Comparison of ENCODE assay signal across 27 cellular contexts in the genomic region with DNA sequence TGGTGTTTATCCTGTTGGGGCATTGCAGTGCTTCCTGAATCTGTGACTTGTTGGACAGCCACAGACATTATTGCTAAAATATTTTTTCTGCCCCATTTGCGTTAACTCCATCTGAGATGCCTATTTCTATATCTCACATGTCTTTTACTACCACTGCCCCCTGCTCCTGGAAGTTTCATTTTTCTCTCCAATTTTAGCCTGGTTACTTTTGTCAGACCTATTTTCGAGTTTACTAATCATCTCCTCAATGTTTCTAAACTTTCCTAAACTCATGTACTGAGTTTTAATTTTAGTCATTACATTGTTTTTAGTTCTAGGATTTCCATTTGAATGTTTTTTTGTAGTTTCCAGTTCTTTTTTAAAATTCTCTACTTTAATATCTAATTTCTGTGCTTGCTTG. TPM values are rescaled to one million over a fixed set of nuclear protein-coding genes. Genes with fewer than 3 reads are reported as not detected.
"Had no signal": no experiment of that assay in that cellular context is flagged by ENCODE, and none has a peak within 500 bp of the region (broad histone marks: within the 10 kb centered on the region; RNA-seq: fewer than 3 reads in every experiment).

No MANE protein-coding gene starts in this region.

- H3K9ac ChIP-seq: SK-N-SH had no signal

- H3K9me3 ChIP-seq: SK-N-SH had no signal

- DNase-seq: KBM-7; MG63; NCI-H1092; NCI-H1105 treated with DMSO at 0.1 percent for 48 hours; NCI-H1417 treated with DMSO at 0.1 percent for 48 hours; NCI-H146; NCI-H1694 treated with DMSO at 0.1 percent for 48 hours; NCI-H1930; NCI-H2081; NCI-H2107; NCI-H2227 treated with DMSO at 0.1 percent for 48 hours; NCI-H524; NCI-H69; NCI-H774; NK-92 treated with Interleukin-12 subunit alpha and Interleukin-12 subunit beta, amount 100 ng/mL, for 24 hours; PC-3; SHP77; SK-N-SH; SW 1271; T-cell had no signal

- H3K4me2 ChIP-seq: SK-N-SH had no signal

- H3K4me3 Mint-ChIP-seq: T-cell; T-helper 1 cell treated with Interleukin-12 subunit alpha and Interleukin-12 subunit beta and Interleukin-4 antibody, amounts not matched to agents 30 μg/mL and 1 μg/mL, for 36 hours had no signal

- ATAC-seq: Panc1, PC-3, T-cell had no signal

- H3K4me3 ChIP-seq: MG63 had no signal

- H3K36me3 Mint-ChIP-seq: T-cell had no signal

- H3K9me3 Mint-ChIP-seq: T-cell; T-helper 1 cell treated with Interleukin-12 subunit alpha and Interleukin-12 subunit beta and Interleukin-4 antibody, amounts not matched to agents 30 μg/mL and 1 μg/mL, for 36 hours had no signal

- H3K27ac ChIP-seq: RWPE1 had no signal

- H3K36me3 ChIP-seq: MG63 had no signal

- H3K4me1 Mint-ChIP-seq: T-cell had no signal

- H3K27ac Mint-ChIP-seq: T-cell; T-helper 1 cell treated with Interleukin-12 subunit alpha and Interleukin-12 subunit beta and Interleukin-4 antibody, amounts not matched to agents 30 μg/mL and 1 μg/mL, for 36 hours had no signal

RNA-seq across cellular contexts. Expression of a gene that starts 17.6 kb away (rescaled TPM):
- total RNA-seq: HT-29, NCI-H460, OCI-LY7, SK-MEL-5, T-cell had no signal
